21 cellular contexts compared by ENCODE assay signal in genomic region chr16:63422633-63423032, GRCh38.
"Had no signal": no experiment of that assay in that cellular context is flagged by ENCODE, and none has a peak within 500 bp of the region (broad histone marks: within the 10 kb centered on the region; RNA-seq: fewer than 3 reads in every experiment).

No MANE protein-coding gene starts in this region.

- H3K4me1 Mint-ChIP-seq: activated CD4-positive, alpha-beta memory T cell treated with anti-CD3 and anti-CD28 coated beads, Interleukin-2, amount 10 ng/mL, durations not matched to agents 7 days and 5 days; activated CD4-positive, alpha-beta T cell treated with anti-CD3 and anti-CD28 coated beads for 36 hours; activated naive CD8-positive, alpha-beta T cell treated with anti-CD3 and anti-CD28 coated beads, Interleukin-2, amount 10 ng/mL, durations not matched to agents 7 days and 5 days; IgD-negative memory B cell had no signal

- H3K27ac Mint-ChIP-seq: activated CD4-positive, alpha-beta memory T cell treated with anti-CD3 and anti-CD28 coated beads, Interleukin-2, amount 10 ng/mL, durations not matched to agents 7 days and 5 days; activated CD4-positive, alpha-beta T cell treated with anti-CD3 and anti-CD28 coated beads for 36 hours; activated naive CD8-positive, alpha-beta T cell treated with anti-CD3 and anti-CD28 coated beads, Interleukin-2, amount 10 ng/mL, durations not matched to agents 7 days and 5 days; activated T-cell treated with anti-CD3 and anti-CD28 coated beads, Interleukin-2, amount 50 U/mL, for 72 hours; activated T-helper 2 cell treated with anti-CD3 and anti-CD28 coated beads, Interferon-gamma antibody, Interleukin-2, Interleukin-4, amounts not matched to agents 10 μg/mL and 5 μg/mL and 100 μg/mL, durations not matched to agents 14 hours and 24 hours and 36 hours; IgD-negative memory B cell had no signal

- ATAC-seq: activated CD4-positive, alpha-beta T cell treated with anti-CD3 and anti-CD28 coated beads for 36 hours; activated T-cell treated with anti-CD3 and anti-CD28 coated beads, Interleukin-2, amount 50 U/mL, for 72 hours had no signal

- DNase-seq: activated CD4-positive, alpha-beta memory T cell treated with anti-CD3 and anti-CD28 coated beads, Interleukin-2, amount 10 ng/mL, durations not matched to agents 7 days and 5 days; activated CD4-positive, alpha-beta T cell treated with anti-CD3 and anti-CD28 coated beads for 36 hours; activated CD4-positive, alpha-beta T cell treated with anti-CD3 and anti-CD28 coated beads, Interleukin-2, amount 50 U/mL, for 1 hour; activated gamma-delta T cell treated with Interleukin-2 at 50 U/mL for 16 hours; activated naive CD4-positive, alpha-beta T cell treated with anti-CD3 and anti-CD28 coated beads, Interleukin-2, amount 50 U/mL, for 16 hours; activated naive CD8-positive, alpha-beta T cell treated with anti-CD3 and anti-CD28 coated beads, Interleukin-2, amount 10 ng/mL, durations not matched to agents 7 days and 5 days; activated T-cell treated with anti-CD3 and anti-CD28 coated beads, Interleukin-2, amount 50 U/mL, for 72 hours; adrenal gland; anterior cingulate cortex; caudate nucleus; KG1; NCI-H1092; NCI-H1417; NCI-H2029 treated with DMSO at 0.1 percent for 48 hours; NCI-H2227 treated with DMSO at 0.1 percent for 48 hours; NCI-H510A; NCI-H526 treated with DMSO at 0.1 percent for 48 hours; SIG-M5; T-helper 1 cell had no signal

- H3K27me3 Mint-ChIP-seq: activated CD4-positive, alpha-beta memory T cell treated with anti-CD3 and anti-CD28 coated beads, Interleukin-2, amount 10 ng/mL, durations not matched to agents 7 days and 5 days; activated CD4-positive, alpha-beta T cell treated with anti-CD3 and anti-CD28 coated beads for 36 hours; activated naive CD8-positive, alpha-beta T cell treated with anti-CD3 and anti-CD28 coated beads, Interleukin-2, amount 10 ng/mL, durations not matched to agents 7 days and 5 days; IgD-negative memory B cell had no signal

- H3K4me3 Mint-ChIP-seq: activated CD4-positive, alpha-beta memory T cell treated with anti-CD3 and anti-CD28 coated beads, Interleukin-2, amount 10 ng/mL, durations not matched to agents 7 days and 5 days; activated CD4-positive, alpha-beta T cell treated with anti-CD3 and anti-CD28 coated beads for 36 hours; activated naive CD8-positive, alpha-beta T cell treated with anti-CD3 and anti-CD28 coated beads, Interleukin-2, amount 10 ng/mL, durations not matched to agents 7 days and 5 days; activated T-cell treated with anti-CD3 and anti-CD28 coated beads, Interleukin-2, amount 50 U/mL, for 72 hours; IgD-negative memory B cell had no signal

- H3K36me3 Mint-ChIP-seq: activated naive CD8-positive, alpha-beta T cell treated with anti-CD3 and anti-CD28 coated beads, Interleukin-2, amount 10 ng/mL, durations not matched to agents 7 days and 5 days; IgD-negative memory B cell had no signal
